ENCODE assay signal across 2 cellular contexts in genomic region chr20:44522841-44523240, GRCh38.
TF ChIP-seq lines count a peak whose summit lies in the region.

No MANE protein-coding gene starts in this region.

TF ChIP-seq in A549, 52 proteins besides CTCF, POLR2A, EP300 and RAD21 (continued from another document):
- TF ChIP-seq MAFK (IDR thresholded peaks at IDR 0.05; ENCODE audit: partially characterized antibody) (no peak), NPAS2 (CRISPR knock-in tag; IDR thresholded peaks at IDR 0.05; ENCODE audit: borderline replicate concordance) (no peak), TP53 (CRISPR knock-in tag; IDR thresholded peaks at IDR 0.05) (no peak), CBX2 (IDR thresholded peaks at IDR 0.05; ENCODE audit: borderline replicate concordance, low read depth) (no peak), MAX (IDR thresholded peaks at IDR 0.05) (no peak), KDM5A (IDR thresholded peaks at IDR 0.05) (no peak), SMC3 (IDR thresholded peaks at IDR 0.05) (no peak), RCOR1 (IDR thresholded peaks at IDR 0.05; ENCODE audit: low read depth, low read length) (no peak), CHD4 (IDR thresholded peaks at IDR 0.05; ENCODE audit: borderline replicate concordance) (no peak), MAZ (IDR thresholded peaks at IDR 0.05; ENCODE audit: borderline replicate concordance, low read depth, low read length) (no peak), HMGXB4 (CRISPR knock-in tag; IDR thresholded peaks at IDR 0.05; ENCODE audit: borderline replicate concordance) (no peak), EHMT2 (IDR thresholded peaks at IDR 0.05; ENCODE audit: low read depth) (no peak), HOXB13 (CRISPR knock-in tag; IDR thresholded peaks at IDR 0.05; ENCODE audit: low read depth) (no peak), ATOH8 (CRISPR knock-in tag; IDR thresholded peaks at IDR 0.05; ENCODE audit: low read depth) (no peak), CEBPB (IDR thresholded peaks at IDR 0.05) (no peak), CBX8 (IDR thresholded peaks at IDR 0.05) (no peak), FOSL2 (IDR thresholded peaks at IDR 0.05) (no peak), FOSL2 (CRISPR knock-in tag; IDR thresholded peaks at IDR 0.05) (no peak), FOXS1 (CRISPR knock-in tag; IDR thresholded peaks at IDR 0.05) (no peak)

TF ChIP-seq in HCT116, 20 proteins besides CTCF, POLR2A, EP300 and RAD21:
- TF ChIP-seq ATF3 (IDR thresholded peaks at IDR 0.05) = no peak
- TF ChIP-seq ELF1 (IDR thresholded peaks at IDR 0.05; ENCODE audit: borderline replicate concordance, low read depth) = no peak
- no peak for TF ChIP-seq SP1 (IDR thresholded peaks at IDR 0.05; ENCODE audit: low read depth)
- TF ChIP-seq SIN3A (IDR thresholded peaks at IDR 0.05; ENCODE audit: low read depth) = no peak
- TF ChIP-seq EZH2 (IDR thresholded peaks at IDR 0.05) = no peak
- TF ChIP-seq ZBTB33 (IDR thresholded peaks at IDR 0.05; ENCODE audit: extremely low read depth, insufficient replicate concordance, low read length) = no peak
- no peak for TF ChIP-seq REST (IDR thresholded peaks at IDR 0.05; ENCODE audit: low read depth)
- no peak for TF ChIP-seq MAX (IDR thresholded peaks at IDR 0.05)
- no peak for TF ChIP-seq ZFX (IDR thresholded peaks at IDR 0.05)
- no peak for TF ChIP-seq TCF7L2 (IDR thresholded peaks at IDR 0.05; ENCODE audit: borderline replicate concordance, extremely low read depth, insufficient read depth, insufficient read length)
- TF ChIP-seq EZH2phosphoT487 (IDR thresholded peaks at IDR 0.05; ENCODE audit: borderline replicate concordance) = no peak
- no peak for TF ChIP-seq FOSL1 (IDR thresholded peaks at IDR 0.05; ENCODE audit: low read depth)
